17 cellular contexts compared by ENCODE assay signal in the genomic region with DNA sequence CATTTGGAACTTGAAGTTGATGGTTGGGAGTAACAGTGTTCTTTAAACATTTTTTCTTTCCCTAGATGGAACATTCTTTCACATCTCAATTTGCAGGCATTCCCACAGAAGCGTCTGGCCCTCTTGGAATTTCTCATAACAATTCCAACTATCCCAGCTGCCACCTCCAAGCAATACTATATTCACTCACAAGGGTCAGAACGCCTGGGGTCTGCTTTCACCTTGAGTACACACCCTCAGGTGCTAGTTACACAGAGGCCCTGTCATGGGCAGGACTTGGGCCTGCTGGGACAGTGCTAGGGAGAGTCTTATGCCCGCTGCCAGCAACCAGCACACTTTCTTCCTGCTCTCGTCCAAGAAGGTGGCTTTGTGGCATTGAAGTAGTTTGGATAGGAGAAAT.
"Had no signal": no experiment of that assay in that cellular context is flagged by ENCODE, and none has a peak within 500 bp of the region (broad histone marks: within the 10 kb centered on the region; RNA-seq: fewer than 3 reads in every experiment).

No MANE protein-coding gene starts in this region.

- ATAC-seq: activated CD4-positive, alpha-beta T cell treated with anti-CD3 and anti-CD28 coated beads for 36 hours; activated CD8-positive, alpha-beta T cell treated with anti-CD3 and anti-CD28 coated beads for 36 hours; activated T-helper 17 cell treated with anti-CD3 and anti-CD28 coated beads, Interleukin-2, amount 50 U/mL, for 72 hours; left lung; stimulated activated effector memory CD8-positive, alpha-beta T cell treated with anti-CD3 and anti-CD28 coated beads, Interleukin-12 subunit alpha, Interleukin-12 subunit beta, amount 100 ng/mL, for 72 hours; T-cell had no signal

- H3K4me3 Mint-ChIP-seq: activated CD4-positive, alpha-beta T cell treated with anti-CD3 and anti-CD28 coated beads for 36 hours; activated CD8-positive, alpha-beta T cell treated with anti-CD3 and anti-CD28 coated beads for 36 hours; activated naive CD4-positive, alpha-beta T cell treated with anti-CD3 and anti-CD28 coated beads, Interleukin-2, amount 10 ng/mL, durations not matched to agents 7 days and 5 days; activated T-helper 17 cell treated with anti-CD3 and anti-CD28 coated beads, Interleukin-2, amount 50 U/mL, for 72 hours; brain; stimulated activated effector memory CD8-positive, alpha-beta T cell treated with anti-CD3 and anti-CD28 coated beads, Interleukin-12 subunit alpha, Interleukin-12 subunit beta, amount 100 ng/mL, for 72 hours; T-cell had no signal

- H3K27ac ChIP-seq: adrenal gland, left lung, neutrophil, right atrium auricular region, transverse colon, VCaP had no signal

- H3K9me3 ChIP-seq: adrenal gland, right atrium auricular region, transverse colon had no signal

- DNase-seq: activated CD4-positive, alpha-beta T cell treated with anti-CD3 and anti-CD28 coated beads for 36 hours; activated CD8-positive, alpha-beta T cell treated with anti-CD3 and anti-CD28 coated beads for 36 hours; activated naive CD4-positive, alpha-beta T cell treated with anti-CD3 and anti-CD28 coated beads, Interleukin-2, amount 10 ng/mL, durations not matched to agents 7 days and 5 days; adrenal gland; foreskin fibroblast; left lung; posterior cingulate gyrus; small intestine; T-cell; T1000; transverse colon had no signal

- H3K9me3 Mint-ChIP-seq: stimulated activated effector memory CD8-positive, alpha-beta T cell treated with anti-CD3 and anti-CD28 coated beads, Interleukin-12 subunit alpha, Interleukin-12 subunit beta, amount 100 ng/mL, for 72 hours had no signal

- H3K4me3 ChIP-seq: adrenal gland, left lung, right atrium auricular region, transverse colon had no signal

- H3K27ac Mint-ChIP-seq: activated CD4-positive, alpha-beta T cell treated with anti-CD3 and anti-CD28 coated beads for 36 hours; activated CD8-positive, alpha-beta T cell treated with anti-CD3 and anti-CD28 coated beads for 36 hours; activated naive CD4-positive, alpha-beta T cell treated with anti-CD3 and anti-CD28 coated beads, Interleukin-2, amount 10 ng/mL, durations not matched to agents 7 days and 5 days; activated T-helper 17 cell treated with anti-CD3 and anti-CD28 coated beads, Interleukin-2, amount 50 U/mL, for 72 hours; brain; stimulated activated effector memory CD8-positive, alpha-beta T cell treated with anti-CD3 and anti-CD28 coated beads, Interleukin-12 subunit alpha, Interleukin-12 subunit beta, amount 100 ng/mL, for 72 hours; T-cell had no signal

- H3K36me3 ChIP-seq: adrenal gland, left lung, neutrophil, right atrium auricular region, transverse colon had no signal

- H3K27me3 ChIP-seq: adrenal gland, left lung, right atrium auricular region, transverse colon had no signal

- H3K36me3 Mint-ChIP-seq: activated naive CD4-positive, alpha-beta T cell treated with anti-CD3 and anti-CD28 coated beads, Interleukin-2, amount 10 ng/mL, durations not matched to agents 7 days and 5 days; brain; stimulated activated effector memory CD8-positive, alpha-beta T cell treated with anti-CD3 and anti-CD28 coated beads, Interleukin-12 subunit alpha, Interleukin-12 subunit beta, amount 100 ng/mL, for 72 hours; T-cell had no signal

- H3K4me1 Mint-ChIP-seq: activated T-helper 17 cell treated with anti-CD3 and anti-CD28 coated beads, Interleukin-2, amount 50 U/mL, for 72 hours; T-cell had no signal

- H3K4me1 ChIP-seq: adrenal gland, right atrium auricular region, transverse colon had no signal
